ENCODE assay signal across 8 cellular contexts in the genomic region with DNA sequence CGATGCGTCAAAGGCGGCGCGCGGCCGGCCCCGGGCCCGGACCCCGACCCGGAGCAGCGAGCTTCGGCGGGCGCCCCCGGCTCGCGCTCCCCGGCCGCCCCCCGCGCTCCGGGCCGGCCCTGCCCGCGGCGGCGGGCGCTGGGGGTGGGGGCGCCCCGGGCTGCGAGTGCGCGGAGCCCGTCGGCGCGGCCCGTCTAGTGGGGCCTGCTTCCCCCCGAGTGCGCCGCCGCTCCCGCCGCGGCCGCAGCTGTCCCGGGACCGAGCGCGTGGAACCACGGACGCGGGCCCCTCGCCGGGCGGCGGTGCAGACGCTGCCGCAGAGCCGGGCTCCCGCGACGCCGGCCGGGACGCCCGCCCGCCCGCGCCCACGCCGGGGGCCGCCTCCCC. TPM values are rescaled to one million over a fixed set of nuclear protein-coding genes. Genes with fewer than 3 reads are reported as not detected.
DNase-seq lines count a peak whose midpoint lies in the region; ATAC-seq and TF ChIP-seq lines count a peak whose summit lies in the region.

No MANE protein-coding gene starts in this region.

- H3K27ac Mint-ChIP-seq in dendritic cell treated with granulocyte-macrophage colony-stimulating factor and Interleukin-4, amounts not matched to agents 40 ng/mL and 50 ng/mL, for 4 days: peak overlapping the region; percentile 51

- DNase-seq in omental fat pad (ENCODE audit: low spot score) (no peak), DMS53 treated with DMSO at 0.1 percent for 48 hours (lab: John Stamatoyannopoulos, UW; ENCODE audit: unreplicated experiment) (no peak), SK-N-DZ (ENCODE audit: low spot score) (no peak), NCI-H526 treated with DMSO at 0.1 percent for 48 hours (lab: John Stamatoyannopoulos, UW) (no peak), HCEC 1CT (no peak)

- H3K27me3 Mint-ChIP-seq in dendritic cell treated with granulocyte-macrophage colony-stimulating factor and Interleukin-4, amounts not matched to agents 40 ng/mL and 50 ng/mL, for 4 days: peaks cover 38% of the 10 kb centered on the region

- peaks cover 55% of the 10 kb centered on the region for H3K4me1 Mint-ChIP-seq in dendritic cell treated with granulocyte-macrophage colony-stimulating factor and Interleukin-4, amounts not matched to agents 40 ng/mL and 50 ng/mL, for 4 days (ENCODE audit: low read depth)

- no peak for TF ChIP-seq CTCF in omental fat pad (IDR thresholded peaks at IDR 0.05)

- intact Hi-C loops in dendritic cell treated with granulocyte-macrophage colony-stimulating factor and Interleukin-4, amounts not matched to agents 40 ng/mL and 50 ng/mL, for 4 days (cut with micrococcal nuclease): loop anchor here (2.0 to 10.0 kb wide), 2 partner anchors 131 to 137 kb away; no protein-coding TSS in a partner anchor

- H3K9me3 Mint-ChIP-seq in dendritic cell treated with granulocyte-macrophage colony-stimulating factor and Interleukin-4, amounts not matched to agents 40 ng/mL and 50 ng/mL, for 4 days: no peaks in the 10 kb centered on the region

- peaks cover 13% of the 10 kb centered on the region for H3K36me3 Mint-ChIP-seq in dendritic cell treated with granulocyte-macrophage colony-stimulating factor and Interleukin-4, amounts not matched to agents 40 ng/mL and 50 ng/mL, for 4 days (ENCODE audit: low read depth)

- H3K4me3 Mint-ChIP-seq in dendritic cell treated with granulocyte-macrophage colony-stimulating factor and Interleukin-4, amounts not matched to agents 40 ng/mL and 50 ng/mL, for 4 days: peak overlapping the region; percentile 84

- peak; percentile 18 for ATAC-seq in GM19023 (IDR thresholded peaks at IDR 0.05; ENCODE audit: unreplicated experiment)
- ATAC-seq in HG03280 (IDR thresholded peaks at IDR 0.05; ENCODE audit: unreplicated experiment): peak; percentile 13
- ATAC-seq in omental fat pad (ENCODE audit: low FRiP score): peak; percentile 43

RNA-seq across cellular contexts. Expression of gene ADCY9, which starts 0.3 kb away (rescaled TPM):
- 10 to 100 TPM in 3 of 4 donors, 1 to 10 TPM in 1; 8.5 to 16.6 (median 11.5) TPM for total RNA-seq in omental fat pad
- 7.3 and 11.9 TPM in 2 replicates for polyA plus RNA-seq in SK-N-DZ (2014; cell fraction: cytosol; rRNA removed)
- 10.4 and 15.6 TPM in 2 replicates for polyA plus RNA-seq in SK-N-DZ (2014; cell fraction: nucleus; rRNA removed)
